ENCODE assay signal across 9 cellular contexts in genomic region chr19:5951338-5951861, GRCh38. TPM values are rescaled to one million over a fixed set of nuclear protein-coding genes. Genes with fewer than 3 reads are reported as not detected.
DNase-seq lines count a peak whose midpoint lies in the region; ATAC-seq lines count a peak whose summit lies in the region.
"Had no signal": no experiment of that assay in that cellular context is flagged by ENCODE, and none has a peak within 500 bp of the region (broad histone marks: within the 10 kb centered on the region; RNA-seq: fewer than 3 reads in every experiment).

No MANE protein-coding gene starts in this region.

- no peaks in the 10 kb centered on the region for H3K27me3 ChIP-seq in layer of hippocampus (ENCODE audit: control insufficient read depth, insufficient read depth, low read length)

- peak overlapping the region; percentile 42 for H3K27ac ChIP-seq in layer of hippocampus (ENCODE audit: low read depth, low read length)
- H3K27ac ChIP-seq in temporal lobe (ENCODE audit: low read depth, low read length): peak overlapping the region; percentile 14

- peaks cover 16% of the 10 kb centered on the region for H3K36me3 Mint-ChIP-seq in activated CD8-positive, alpha-beta memory T cell treated with anti-CD3 and anti-CD28 coated beads, Interleukin-2, amount 10 ng/mL, durations not matched to agents 7 days and 5 days
- H3K36me3 Mint-ChIP-seq in activated T-helper 1 cell treated with anti-CD3 and anti-CD28 coated beads, Interleukin-12 subunit alpha, Interleukin-12 subunit beta, Interleukin-2, Interleukin-4 antibody, amounts not matched to agents 30 ng/mL and 10 ng/mL and 1 ng/mL, durations not matched to agents 14 hours and 24 hours and 36 hours (ENCODE audit: low read depth): peaks cover 22% of the 10 kb centered on the region

- ATAC-seq in activated CD8-positive, alpha-beta memory T cell treated with anti-CD3 and anti-CD28 coated beads, Interleukin-2, amount 10 ng/mL, durations not matched to agents 7 days and 5 days: no peak
- no peak for ATAC-seq in GM18867 (IDR thresholded peaks at IDR 0.05; ENCODE audit: unreplicated experiment)

- intact Hi-C loops in activated T-helper 1 cell treated with anti-CD3 and anti-CD28 coated beads, Interleukin-12 subunit alpha, Interleukin-12 subunit beta, Interleukin-2, Interleukin-4 antibody, amounts not matched to agents 30 ng/mL and 10 ng/mL and 1 ng/mL, durations not matched to agents 14 hours and 24 hours and 36 hours (cut with micrococcal nuclease): no loop called here

- peaks cover 81% of the 10 kb centered on the region for H3K4me1 Mint-ChIP-seq in activated CD8-positive, alpha-beta memory T cell treated with anti-CD3 and anti-CD28 coated beads, Interleukin-2, amount 10 ng/mL, durations not matched to agents 7 days and 5 days
- peaks cover 76% of the 10 kb centered on the region for H3K4me1 Mint-ChIP-seq in activated T-helper 1 cell treated with anti-CD3 and anti-CD28 coated beads, Interleukin-12 subunit alpha, Interleukin-12 subunit beta, Interleukin-2, Interleukin-4 antibody, amounts not matched to agents 30 ng/mL and 10 ng/mL and 1 ng/mL, durations not matched to agents 14 hours and 24 hours and 36 hours (ENCODE audit: low read depth)

- CTCF ChIA-PET in activated CD8-positive, alpha-beta memory T cell treated with anti-CD3 and anti-CD28 coated beads, Interleukin-2, amount 10 ng/mL, durations not matched to agents 7 days and 5 days (lab: Charles Lee): interaction anchor here (1.0 to 3.4 kb wide), 5 partner anchors 10 to 97 kb away, joined by 3 to 23 read pairs (median 4); no protein-coding TSS in a partner anchor

- DNase-seq in activated CD8-positive, alpha-beta memory T cell treated with anti-CD3 and anti-CD28 coated beads, Interleukin-2, amount 10 ng/mL, durations not matched to agents 7 days and 5 days: no peak
- DNase-seq in activated CD8-positive, alpha-beta memory T cell treated with anti-CD3 and anti-CD28 coated beads for 24 hours: no peak
- DNase-seq in activated T-helper 1 cell treated with anti-CD3 and anti-CD28 coated beads, Interleukin-12 subunit alpha, Interleukin-12 subunit beta, Interleukin-2, Interleukin-4 antibody, amounts not matched to agents 30 ng/mL and 10 ng/mL and 1 ng/mL, durations not matched to agents 14 hours and 24 hours and 36 hours (ENCODE audit: low spot score): no peak
- DNase-seq in NCI-H446 (lab: John Stamatoyannopoulos, UW) (no peak), GM03348 (ENCODE audit: low spot score) (no peak)
- DNase-seq: Caco-2 had no signal

- H3K4me3 Mint-ChIP-seq in activated CD8-positive, alpha-beta memory T cell treated with anti-CD3 and anti-CD28 coated beads, Interleukin-2, amount 10 ng/mL, durations not matched to agents 7 days and 5 days: no peak overlapping the region
- H3K4me3 Mint-ChIP-seq in activated T-helper 1 cell treated with anti-CD3 and anti-CD28 coated beads, Interleukin-12 subunit alpha, Interleukin-12 subunit beta, Interleukin-2, Interleukin-4 antibody, amounts not matched to agents 30 ng/mL and 10 ng/mL and 1 ng/mL, durations not matched to agents 14 hours and 24 hours and 36 hours: no peak overlapping the region

- peak overlapping the region; percentile 83 for H3K27ac Mint-ChIP-seq in activated CD8-positive, alpha-beta memory T cell treated with anti-CD3 and anti-CD28 coated beads, Interleukin-2, amount 10 ng/mL, durations not matched to agents 7 days and 5 days
- peak overlapping the region; percentile 67 for H3K27ac Mint-ChIP-seq in activated T-helper 1 cell treated with anti-CD3 and anti-CD28 coated beads, Interleukin-12 subunit alpha, Interleukin-12 subunit beta, Interleukin-2, Interleukin-4 antibody, amounts not matched to agents 30 ng/mL and 10 ng/mL and 1 ng/mL, durations not matched to agents 14 hours and 24 hours and 36 hours

- H3K27me3 Mint-ChIP-seq in activated CD8-positive, alpha-beta memory T cell treated with anti-CD3 and anti-CD28 coated beads, Interleukin-2, amount 10 ng/mL, durations not matched to agents 7 days and 5 days: no peaks in the 10 kb centered on the region
- H3K27me3 Mint-ChIP-seq in activated T-helper 1 cell treated with anti-CD3 and anti-CD28 coated beads, Interleukin-12 subunit alpha, Interleukin-12 subunit beta, Interleukin-2, Interleukin-4 antibody, amounts not matched to agents 30 ng/mL and 10 ng/mL and 1 ng/mL, durations not matched to agents 14 hours and 24 hours and 36 hours (ENCODE audit: insufficient read depth): no peaks in the 10 kb centered on the region

- no peaks in the 10 kb centered on the region for H3K9me3 Mint-ChIP-seq in activated CD8-positive, alpha-beta memory T cell treated with anti-CD3 and anti-CD28 coated beads, Interleukin-2, amount 10 ng/mL, durations not matched to agents 7 days and 5 days (ENCODE audit: low read depth)
- no peaks in the 10 kb centered on the region for H3K9me3 Mint-ChIP-seq in activated T-helper 1 cell treated with anti-CD3 and anti-CD28 coated beads, Interleukin-12 subunit alpha, Interleukin-12 subunit beta, Interleukin-2, Interleukin-4 antibody, amounts not matched to agents 30 ng/mL and 10 ng/mL and 1 ng/mL, durations not matched to agents 14 hours and 24 hours and 36 hours

RNA-seq across cellular contexts. Expression of gene RANBP3, which starts 26.5 kb away (rescaled TPM):
- 100 to 1,000 TPM in 1 of 2 experiments, 10 to 100 TPM in 1; 97.8 to 108 TPM for total RNA-seq in activated CD8-positive, alpha-beta memory T cell treated with anti-CD3 and anti-CD28 coated beads, Interleukin-2, amount 10 ng/mL, durations not matched to agents 7 days and 5 days
- total RNA-seq in activated T-helper 1 cell treated with anti-CD3 and anti-CD28 coated beads, Interleukin-12 subunit alpha, Interleukin-12 subunit beta, Interleukin-2, Interleukin-4 antibody, amounts not matched to agents 30 ng/mL and 10 ng/mL and 1 ng/mL, durations not matched to agents 14 hours and 24 hours and 36 hours: 122 and 126 TPM in 2 replicates
- 31.0 TPM for total RNA-seq in temporal lobe

RNA-seq across cellular contexts. Expression of gene CAPS, which starts 37.3 kb away (rescaled TPM):
- total RNA-seq in activated CD8-positive, alpha-beta memory T cell treated with anti-CD3 and anti-CD28 coated beads, Interleukin-2, amount 10 ng/mL, durations not matched to agents 7 days and 5 days: 10 to 100 TPM in 1 of 2 experiments, 1 to 10 TPM in 1; 7.3 to 11.7 TPM
- 3.4 and 3.6 TPM in 2 replicates for total RNA-seq in activated T-helper 1 cell treated with anti-CD3 and anti-CD28 coated beads, Interleukin-12 subunit alpha, Interleukin-12 subunit beta, Interleukin-2, Interleukin-4 antibody, amounts not matched to agents 30 ng/mL and 10 ng/mL and 1 ng/mL, durations not matched to agents 14 hours and 24 hours and 36 hours
- 5.7 TPM for total RNA-seq in temporal lobe

RNA-seq across cellular contexts. Expression of gene VMAC, which starts 46.7 kb away (rescaled TPM):
- total RNA-seq in activated CD8-positive, alpha-beta memory T cell treated with anti-CD3 and anti-CD28 coated beads, Interleukin-2, amount 10 ng/mL, durations not matched to agents 7 days and 5 days: 1 to 10 TPM; 5.1 to 7.0 TPM
- 3.5 and 4.2 TPM in 2 replicates for total RNA-seq in activated T-helper 1 cell treated with anti-CD3 and anti-CD28 coated beads, Interleukin-12 subunit alpha, Interleukin-12 subunit beta, Interleukin-2, Interleukin-4 antibody, amounts not matched to agents 30 ng/mL and 10 ng/mL and 1 ng/mL, durations not matched to agents 14 hours and 24 hours and 36 hours
- 3.0 TPM for total RNA-seq in temporal lobe

RNA-seq across cellular contexts. Expression of gene NDUFA11, which starts 47.8 kb away (rescaled TPM):
- total RNA-seq in activated CD8-positive, alpha-beta memory T cell treated with anti-CD3 and anti-CD28 coated beads, Interleukin-2, amount 10 ng/mL, durations not matched to agents 7 days and 5 days: 100 to 1,000 TPM; 214 to 217 TPM
- 230 and 243 TPM in 2 replicates for total RNA-seq in activated T-helper 1 cell treated with anti-CD3 and anti-CD28 coated beads, Interleukin-12 subunit alpha, Interleukin-12 subunit beta, Interleukin-2, Interleukin-4 antibody, amounts not matched to agents 30 ng/mL and 10 ng/mL and 1 ng/mL, durations not matched to agents 14 hours and 24 hours and 36 hours
- total RNA-seq in temporal lobe: 66.1 TPM
